Comparison of ENCODE assay signal across 8 cellular contexts in the genomic region with DNA sequence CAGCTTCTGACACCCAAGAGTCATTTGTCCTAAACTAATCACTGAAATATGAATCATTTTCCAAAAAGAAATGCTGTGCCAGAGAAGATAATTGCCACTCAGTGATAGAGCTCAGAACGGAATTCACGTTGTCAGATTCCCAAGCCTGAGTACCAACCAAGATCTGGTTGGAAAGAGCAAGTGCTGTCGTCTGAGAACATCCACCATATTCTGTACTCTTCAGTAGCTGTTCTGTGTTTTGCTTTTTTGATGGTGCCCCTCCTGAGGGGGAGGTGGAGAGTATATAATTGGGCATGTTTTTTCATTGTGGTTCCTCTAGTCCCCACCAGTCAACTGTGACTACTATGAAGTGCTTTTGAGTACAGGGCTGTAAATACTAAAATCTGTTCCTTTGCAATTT. TPM values are rescaled to one million over a fixed set of nuclear protein-coding genes. Genes with fewer than 3 reads are reported as not detected.
DNase-seq lines count a peak whose midpoint lies in the region; ATAC-seq and TF ChIP-seq lines count a peak whose summit lies in the region.

No MANE protein-coding gene starts in this region.

- H3K27ac Mint-ChIP-seq in chondrocyte (ENCODE audit: unreplicated experiment) (peak overlapping the region; percentile 86), natural killer cell (peak overlapping the region; percentile 84 to 89)

- TF ChIP-seq CTCF in LNCaP clone FGC (IDR thresholded peaks at IDR 0.05; ENCODE audit: control insufficient read depth, extremely low read depth, insufficient read depth), result no peak
- no peak for TF ChIP-seq CTCF in chondrocyte (IDR thresholded peaks at IDR 0.05)
- TF ChIP-seq CTCF in natural killer cell (IDR thresholded peaks at IDR 0.05), result no peak

- H3K4me3 Mint-ChIP-seq in chondrocyte (ENCODE audit: unreplicated experiment) (peak overlapping the region; percentile 58), natural killer cell (peak overlapping the region; percentile 83)

- TF ChIP-seq POLR2A in GM18505 (IDR thresholded peaks at IDR 0.05; ENCODE audit: borderline replicate concordance, extremely low read depth, insufficient read depth, insufficient read length), result no peak

- H3K27me3 Mint-ChIP-seq in chondrocyte (ENCODE audit: low read depth), result no peaks in the 10 kb centered on the region
- no peaks in the 10 kb centered on the region for H3K27me3 Mint-ChIP-seq in natural killer cell (ENCODE audit: low read depth in 2 of 2)

- DNase-seq in LNCaP clone FGC (ENCODE audit: low read depth) (no peak), chondrocyte (ENCODE audit: low spot score) (no peak), natural killer cell (no peak), COLO829 (ENCODE audit: low spot score) (no peak), NK-92 (lab: John Stamatoyannopoulos, UW; ENCODE audit: unreplicated experiment) (no peak)

- ATAC-seq in GM18505 (IDR thresholded peaks at IDR 0.05; ENCODE audit: unreplicated experiment) (peak; percentile 10), natural killer cell (peak; percentile 33 to 52 (median 39)), HG03025 (IDR thresholded peaks at IDR 0.05; ENCODE audit: low FRiP score, unreplicated experiment) (no peak), HG03520 (IDR thresholded peaks at IDR 0.05; ENCODE audit: unreplicated experiment) (no peak)

- intact Hi-C loops in natural killer cell (cut with micrococcal nuclease), result loop anchor here (1.0 kb wide), 1 partner anchor 47 kb away; the partner anchor contains the start of gene UTP3

- H3K36me3 Mint-ChIP-seq in chondrocyte (ENCODE audit: low read depth) (no peaks in the 10 kb centered on the region), natural killer cell (no peaks in the 10 kb centered on the region)

- H3K4me1 Mint-ChIP-seq in chondrocyte (ENCODE audit: low read depth) (peaks cover 23% of the 10 kb centered on the region), natural killer cell (peaks cover 38 to 43% of the 10 kb centered on the region in 2 donors)

- H3K4me3 ChIP-seq in LNCaP clone FGC (ENCODE audit: low read depth, low read length), result peak overlapping the region; percentile 43

- H3K9me3 Mint-ChIP-seq in chondrocyte (ENCODE audit: low read depth), result no peaks in the 10 kb centered on the region
- no peaks in the 10 kb centered on the region for H3K9me3 Mint-ChIP-seq in natural killer cell

RNA-seq across cellular contexts. Expression of gene RUFY3, which starts 13.2 kb away (rescaled TPM):
- 36.3 to 65.4 TPM (median 39.3 TPM) in 3 replicates for total RNA-seq in chondrocyte
- total RNA-seq in natural killer cell, result 10 to 100 TPM; 31.6 to 38.1 (median 33.4) TPM

RNA-seq across cellular contexts. Expression of gene UTP3, which starts 46.6 kb away (rescaled TPM):
- total RNA-seq in chondrocyte (23.8 to 31.2 TPM (median 25.7 TPM) in 3 replicates), natural killer cell (10 to 100 TPM; 22.3 to 23.1 (median 22.6) TPM)

Comparison
In these comparisons a context has a peak if more than half of its experiments do, and no peak if none do; other contexts are left out.
1. ATAC-seq: peak in GM18505 (single experiment) and natural killer cell (3 of 3); none in HG03025 (single experiment) and HG03520 (single experiment).